12 cellular contexts compared by ENCODE assay signal in genomic region chr17:39702901-39703893, GRCh38. TPM values are rescaled to one million over a fixed set of nuclear protein-coding genes. Genes with fewer than 3 reads are reported as not detected.
DNase-seq lines count a peak whose midpoint lies in the region; ATAC-seq, FAIRE-seq and TF ChIP-seq lines count a peak whose summit lies in the region.
"Had no signal": no experiment of that assay in that cellular context is flagged by ENCODE, and none has a peak within 500 bp of the region (broad histone marks: within the 10 kb centered on the region; RNA-seq: fewer than 3 reads in every experiment).

No MANE protein-coding gene starts in this region.

- H3K9me3 Mint-ChIP-seq in brain: no peaks in the 10 kb centered on the region
- H3K9me3 Mint-ChIP-seq in naive B cell: no peaks in the 10 kb centered on the region
- H3K9me3 Mint-ChIP-seq in glutamatergic neuron (ENCODE audit: unreplicated experiment): peaks cover 4% of the 10 kb centered on the region
- H3K9me3 Mint-ChIP-seq: activated CD4-positive, alpha-beta memory T cell treated with anti-CD3 and anti-CD28 coated beads for 36 hours had no signal

- H3K27me3 ChIP-seq in HUES48 (ENCODE audit: control insufficient read depth, insufficient read depth, low read length): no peaks in the 10 kb centered on the region

- DNase-seq in A549 (ENCODE audit: low read depth in 1 of 2, low spot score in 1 of 2) (peak; percentile 59 to 94), naive B cell (no peak), glutamatergic neuron (no peak)
- DNase-seq: activated CD4-positive, alpha-beta memory T cell treated with anti-CD3 and anti-CD28 coated beads for 36 hours; amygdala; C1 segment of cervical spinal cord; occipital lobe had no signal

- peak overlapping the region; percentile 61 to 67 for H3K27ac ChIP-seq in A549
- H3K27ac ChIP-seq in HUES48 (ENCODE audit: low read depth, low read length): peak overlapping the region; percentile 68

- H3K27me3 Mint-ChIP-seq in brain: peaks cover 18% of the 10 kb centered on the region
- H3K27me3 Mint-ChIP-seq in naive B cell: peaks cover 23 to 34% (median 30%) of the 10 kb centered on the region in 3 donors
- H3K27me3 Mint-ChIP-seq in glutamatergic neuron (ENCODE audit: unreplicated experiment): peaks cover 9% of the 10 kb centered on the region

- peak; percentile 29 to 61; a peak in 2 of 5 replicates for TF ChIP-seq EP300 in A549 (IDR thresholded peaks at IDR 0.05)

- H3K4me1 ChIP-seq in A549 (peaks cover 66% of the 10 kb centered on the region), HUES48 (ENCODE audit: control insufficient read depth, insufficient read depth, low read length) (peaks cover 63% of the 10 kb centered on the region)

- peaks cover 36% of the 10 kb centered on the region for H3K36me3 ChIP-seq in HUES48 (ENCODE audit: control insufficient read depth, insufficient read depth, low read length)

- FAIRE-seq in A549 (lab: Jason Lieb, UNC): no peak

- peak overlapping the region; percentile 81 for H3K4me2 ChIP-seq in A549

- TF ChIP-seq CTCF in A549 (IDR thresholded peaks at IDR 0.05) (no peak), brain (conservative IDR thresholded peaks at IDR 0.05) (no peak), glutamatergic neuron (IDR thresholded peaks at IDR 0.05; ENCODE audit: partially characterized antibody, unreplicated experiment) (no peak)

- 0 out of 5 replicates have a peak, but pooled peaks of 1 of the 2 experiments have one; percentile 5 for TF ChIP-seq RAD21 in A549 (conservative IDR thresholded peaks at IDR 0.05 in 1 of 2, IDR thresholded peaks at IDR 0.05 in 1 of 2)

- H3K36me3 Mint-ChIP-seq in brain: peaks cover 8% of the 10 kb centered on the region
- peaks cover 0 to 19% of the 10 kb centered on the region in 2 donors for H3K36me3 Mint-ChIP-seq in naive B cell
- H3K36me3 Mint-ChIP-seq in glutamatergic neuron (ENCODE audit: unreplicated experiment): no peaks in the 10 kb centered on the region
- H3K36me3 Mint-ChIP-seq: activated CD4-positive, alpha-beta memory T cell treated with anti-CD3 and anti-CD28 coated beads for 36 hours had no signal

- CTCF ChIA-PET in A549 (lab: Yijun Ruan, JAX): interaction anchor here (0.6 to 50.7 kb wide), 9 partner anchors 11 to 66 kb away, joined by 3 to 1391 read pairs (median 4); partner anchors contain the start of genes MIEN1, PGAP3, PNMT and PPP1R1B

- ATAC-seq in A549 (peak; percentile 52 to 70), naive B cell (ENCODE audit: low read depth in 2 of 2) (peak; percentile 67 to 79), GM21825 (IDR thresholded peaks at IDR 0.05; ENCODE audit: unreplicated experiment) (no peak), GM21381 (IDR thresholded peaks at IDR 0.05; ENCODE audit: unreplicated experiment) (no peak), HG02938 (IDR thresholded peaks at IDR 0.05; ENCODE audit: unreplicated experiment) (no peak)

- H3K27ac Mint-ChIP-seq in brain (peak overlapping the region in 4 of 5 experiments; percentile 5 to 89 (median 46)), naive B cell (peak overlapping the region in 1 of 6 donors; percentile 89), glutamatergic neuron (ENCODE audit: unreplicated experiment) (no peak overlapping the region)
- H3K27ac Mint-ChIP-seq: activated CD4-positive, alpha-beta memory T cell treated with anti-CD3 and anti-CD28 coated beads for 36 hours had no signal

- peak overlapping the region in 2 of 5 experiments; percentile 58 to 79 for H3K4me3 Mint-ChIP-seq in brain
- H3K4me3 Mint-ChIP-seq in naive B cell: no peak overlapping the region
- H3K4me3 Mint-ChIP-seq in glutamatergic neuron (ENCODE audit: unreplicated experiment): no peak overlapping the region
- H3K4me3 Mint-ChIP-seq: activated CD4-positive, alpha-beta memory T cell treated with anti-CD3 and anti-CD28 coated beads for 36 hours had no signal

- H3K4me3 ChIP-seq in A549 (0 out of 3 replicates have a peak overlapping the region, but pooled peaks have one; percentile 4), HUES48 (ENCODE audit: low read depth, low read length) (peak overlapping the region; percentile 80)

- TF ChIP-seq POLR2A in A549 (IDR thresholded peaks at IDR 0.05; ENCODE audit: low read length): no peak

- POLR2A ChIA-PET in A549 (lab: Yijun Ruan, JAX): interaction anchor here (0.9 to 1.0 kb wide), 2 partner anchors 15 to 27 kb away, joined by 4 read pairs; partner anchors contain the start of genes MIEN1 and PGAP3

- H3K9me3 ChIP-seq in A549 (no peaks in the 10 kb centered on the region), HUES48 (ENCODE audit: control insufficient read depth, insufficient read depth, low read length) (no peaks in the 10 kb centered on the region)

- 13% methylated on average over 10 of the region's 12 CpGs for WGBS in A549 (ENCODE audit: missing lambda C conversion rate)

- no peak overlapping the region for H3K9ac ChIP-seq in HUES48 (ENCODE audit: low read depth, low read length)

- H3K4me1 Mint-ChIP-seq in brain (peaks cover 47% of the 10 kb centered on the region), naive B cell (peaks cover 23 to 33% (median 27%) of the 10 kb centered on the region in 3 donors), glutamatergic neuron (ENCODE audit: low read depth, unreplicated experiment) (peaks cover 4% of the 10 kb centered on the region)

TF ChIP-seq in A549, 52 proteins besides CTCF, POLR2A, EP300 and RAD21 (continues in another document):
- TF ChIP-seq CEBPB (IDR thresholded peaks at IDR 0.05): peak; percentile 79 to 95
- TF ChIP-seq SREBF2 (IDR thresholded peaks at IDR 0.05): no peak
- no peak for TF ChIP-seq MYC (IDR thresholded peaks at IDR 0.05; ENCODE audit: borderline replicate concordance, low read length)
- 0 out of 3 replicates have a peak, but pooled peaks have one; percentile 7 for TF ChIP-seq SMC3 (IDR thresholded peaks at IDR 0.05)
- TF ChIP-seq FOSL2 (IDR thresholded peaks at IDR 0.05): no peak
- peak; percentile 88 for TF ChIP-seq FOSL2 (CRISPR knock-in tag; IDR thresholded peaks at IDR 0.05)
- peak; percentile 25; the same call in 1 of the 2 replicates for TF ChIP-seq HOXB13 (CRISPR knock-in tag; IDR thresholded peaks at IDR 0.05; ENCODE audit: low read depth)

RNA-seq across cellular contexts. Expression of gene ERBB2, which starts 3.3 kb away (rescaled TPM):
- 22.4 and 34.8 TPM in 2 replicates for polyA plus RNA-seq in A549 (2011; rRNA removed)
- 18.9 and 24.0 TPM in 2 replicates for polyA plus RNA-seq in A549 (2012; cell fraction: cytosol; rRNA removed)
- polyA plus RNA-seq in A549 (2012; cell fraction: nucleus; rRNA removed): 55.4 and 64.4 TPM in 2 replicates
- 28.6 to 32.4 TPM (median 32.0 TPM) in 3 replicates for polyA plus RNA-seq in A549 (2017; fragmentation: RNase III; extraction: RNeasy Plus Mini Kit Qiagen cat#74134 plus additional on column Dnase treatment)
- 74.9 and 108 TPM in 2 replicates for polyA minus RNA-seq in A549 (2011; rRNA and poly(A)+ RNA removed)
- 21.1 TPM for polyA plus RNA-seq in brain (ENCODE audit: insufficient read depth, low read depth, low replicate concordance)
- 1 to 10 TPM in 3 of 6 donors, under 1 TPM in 3; 0.20 to 3.0 (median 1.1) TPM for polyA plus RNA-seq in naive B cell (ENCODE audit: low read depth in 6 of 6)
- 14.5 TPM for total RNA-seq in glutamatergic neuron (ENCODE audit: unreplicated experiment)

RNA-seq across cellular contexts. Expression of gene PGAP3, which starts 15.3 kb away (rescaled TPM):
- polyA plus RNA-seq in A549 (2011; rRNA removed) (8.5 and 10.6 TPM in 2 replicates), A549 (2017; fragmentation: RNase III; extraction: RNeasy Plus Mini Kit Qiagen cat#74134 plus additional on column Dnase treatment) (6.2 to 8.0 TPM (median 7.3 TPM) in 3 replicates), brain (ENCODE audit: insufficient read depth, low read depth, low replicate concordance) (13.0 TPM), naive B cell (ENCODE audit: low read depth in 6 of 6) (10 to 100 TPM in 2 of 6 donors, 1 to 10 TPM in 4; 7.2 to 18.2 (median 9.1) TPM)
- polyA plus RNA-seq in A549 (2012; cell fraction: cytosol; rRNA removed): 8.7 and 11.2 TPM in 2 replicates
- polyA plus RNA-seq in A549 (2012; cell fraction: nucleus; rRNA removed): 45.5 and 48.0 TPM in 2 replicates
- 15.5 and 18.5 TPM in 2 replicates for polyA minus RNA-seq in A549 (2011; rRNA and poly(A)+ RNA removed)
- 10.7 TPM for total RNA-seq in glutamatergic neuron (ENCODE audit: unreplicated experiment)

RNA-seq across cellular contexts. Expression of gene MIEN1, which starts 27.1 kb away (rescaled TPM):
- polyA plus RNA-seq in A549 (2011; rRNA removed) (63.9 and 111 TPM in 2 replicates), A549 (2017; fragmentation: RNase III; extraction: RNeasy Plus Mini Kit Qiagen cat#74134 plus additional on column Dnase treatment) (73.2 to 86.5 TPM (median 85.5 TPM) in 3 replicates), brain (ENCODE audit: insufficient read depth, low read depth, low replicate concordance) (148 TPM), naive B cell (ENCODE audit: low read depth in 6 of 6) (100 to 1,000 TPM in 5 of 6 donors, 10 to 100 TPM in 1; 99.3 to 135 (median 123) TPM)
- polyA plus RNA-seq in A549 (2012; cell fraction: cytosol; rRNA removed): 101 and 102 TPM in 2 replicates
- 36.5 and 53.9 TPM in 2 replicates for polyA plus RNA-seq in A549 (2012; cell fraction: nucleus; rRNA removed)
- polyA minus RNA-seq in A549 (2011; rRNA and poly(A)+ RNA removed): 40.9 and 46.7 TPM in 2 replicates
- total RNA-seq in glutamatergic neuron (ENCODE audit: unreplicated experiment): 52.2 TPM

RNA-seq across cellular contexts. Expression of gene GRB7, which starts 34.5 kb away (rescaled TPM):
- polyA plus RNA-seq in A549 (2011; rRNA removed): 5.9 and 8.6 TPM in 2 replicates
- 4.5 and 5.5 TPM in 2 replicates for polyA plus RNA-seq in A549 (2012; cell fraction: cytosol; rRNA removed)
- 22.5 and 23.6 TPM in 2 replicates for polyA plus RNA-seq in A549 (2012; cell fraction: nucleus; rRNA removed)
- 5.0 to 10.7 TPM (median 10.1 TPM) in 3 replicates for polyA plus RNA-seq in A549 (2017; fragmentation: RNase III; extraction: RNeasy Plus Mini Kit Qiagen cat#74134 plus additional on column Dnase treatment)
- polyA minus RNA-seq in A549 (2011; rRNA and poly(A)+ RNA removed): 13.1 and 15.9 TPM in 2 replicates
- 27.3 TPM for polyA plus RNA-seq in brain (ENCODE audit: insufficient read depth, low read depth, low replicate concordance)
- polyA plus RNA-seq in naive B cell (ENCODE audit: low read depth in 6 of 6): under 1 TPM in 3 of 6 donors, not detected in 3; 0.23 to 0.65 (median 0.29) TPM
- total RNA-seq in glutamatergic neuron (ENCODE audit: unreplicated experiment): not detected
- total RNA-seq: occipital lobe had no signal

RNA-seq across cellular contexts. Expression of gene PNMT, which starts 34.9 kb away (rescaled TPM):
- polyA plus RNA-seq in A549 (2011; rRNA removed) (not detected in 2 replicates), A549 (2017; fragmentation: RNase III; extraction: RNeasy Plus Mini Kit Qiagen cat#74134 plus additional on column Dnase treatment) (0.16 TPM in 1 of 3 replicates, not detected in the others), brain (ENCODE audit: insufficient read depth, low read depth, low replicate concordance) (2.9 TPM), naive B cell (ENCODE audit: low read depth in 6 of 6) (not detected)
- 0.05 and 0.16 TPM in 2 replicates for polyA plus RNA-seq in A549 (2012; cell fraction: cytosol; rRNA removed)
- 0.12 TPM in 1 of 2 replicates, not detected in the other for polyA plus RNA-seq in A549 (2012; cell fraction: nucleus; rRNA removed)
- not detected in 2 replicates for polyA minus RNA-seq in A549 (2011; rRNA and poly(A)+ RNA removed)
- not detected for total RNA-seq in glutamatergic neuron (ENCODE audit: unreplicated experiment)
- total RNA-seq: activated CD4-positive, alpha-beta memory T cell treated with anti-CD3 and anti-CD28 coated beads for 36 hours had no signal

Comparison
In these comparisons a context has a peak if more than half of its experiments do, and no peak if none do; other contexts are left out.
1. ATAC-seq: peak in A549 (2 of 2) and naive B cell (2 of 2); none in GM21825 (single experiment), GM21381 (single experiment) and HG02938 (single experiment).
2. DNase-seq: peak in A549 (2 of 2); none in naive B cell (single experiment) and glutamatergic neuron (single experiment).